In genomic region chr4:1491630-1492457, GRCh38 we compare ENCODE assay signal across 21 cellular contexts.
"Had no signal": no experiment of that assay in that cellular context is flagged by ENCODE, and none has a peak within 500 bp of the region (broad histone marks: within the 10 kb centered on the region; RNA-seq: fewer than 3 reads in every experiment).

No MANE protein-coding gene starts in this region.

- FAIRE-seq: endothelial cell of umbilical vein had no signal

- H3K79me2 ChIP-seq: parathyroid adenoma had no signal

- DNase-seq: activated CD4-positive, alpha-beta T cell treated with anti-CD3 and anti-CD28 coated beads, Interleukin-2, amount 50 U/mL, for 1 hour; activated CD8-positive, alpha-beta memory T cell treated with anti-CD3 and anti-CD28 coated beads for 24 hours; amygdala; central memory CD4-positive, alpha-beta T cell; foreskin fibroblast; left colon; mammary epithelial cell; retina; stimulated activated CD4-positive, alpha-beta T cell treated with anti-CD3 and anti-CD28 coated beads, Interleukin-15, amount 100 ng/mL, for 24 hours; stimulated activated CD4-positive, alpha-beta T cell treated with anti-CD3 and anti-CD28 coated beads, Interleukin-4, amount 100 ng/mL, for 24 hours; stimulated activated naive CD4-positive, alpha-beta T cell; T-helper 9 cell had no signal

- H3K36me3 ChIP-seq: tibial nerve had no signal

- H3K4me3 ChIP-seq: body of pancreas, coronary artery, SK-N-MC, skin epidermis, tibial nerve had no signal

- H3K9me3 ChIP-seq: body of pancreas had no signal

- H3K27ac ChIP-seq: body of pancreas, coronary artery, parathyroid adenoma, SK-N-MC, skin epidermis, tibial nerve had no signal

- H3K4me1 ChIP-seq: body of pancreas, parathyroid adenoma, tibial nerve had no signal

- H2AFZ ChIP-seq: parathyroid adenoma had no signal

- H3K9ac ChIP-seq: parathyroid adenoma had no signal

- ATAC-seq: activated CD4-positive, CD25-positive, alpha-beta regulatory T cell treated with anti-CD3 and anti-CD28 coated beads, Interleukin-2, amount 50 U/mL, for 24 hours; activated naive CD4-positive, alpha-beta T cell treated with anti-CD3 and anti-CD28 coated beads, Interleukin-2, amount 50 U/mL, for 72 hours; body of pancreas; left colon had no signal
